20 cellular contexts compared by ENCODE assay signal in the genomic region with DNA sequence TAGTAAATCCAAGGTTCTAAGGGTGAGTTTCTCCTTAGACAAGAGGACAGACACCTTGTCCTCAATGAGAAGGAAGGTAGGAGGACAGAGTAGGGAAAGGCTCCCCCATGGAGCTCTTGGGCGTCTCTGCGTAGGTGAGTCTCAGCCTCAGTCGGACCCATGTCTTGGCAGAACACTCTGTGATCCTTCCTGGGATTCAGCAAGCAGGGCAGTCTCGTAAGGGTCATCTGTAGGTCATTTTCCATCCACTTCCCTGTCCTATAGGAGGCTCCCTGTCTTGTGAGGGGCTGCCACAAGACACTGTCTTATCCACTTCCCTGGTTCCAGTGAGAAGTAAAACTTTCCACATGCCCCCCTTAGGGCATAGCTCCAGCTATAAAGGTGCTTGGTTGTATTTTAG.
"Had no signal": no experiment of that assay in that cellular context is flagged by ENCODE, and none has a peak within 500 bp of the region (broad histone marks: within the 10 kb centered on the region; RNA-seq: fewer than 3 reads in every experiment).

No MANE protein-coding gene starts in this region.

- H3K36me3 ChIP-seq: adrenal gland, SJSA1 had no signal

- H3K27me3 ChIP-seq: SJSA1 had no signal

- H3K9me3 ChIP-seq: adrenal gland, SJSA1 had no signal

- ATAC-seq: activated CD4-positive, CD25-positive, alpha-beta regulatory T cell treated with anti-CD3 and anti-CD28 coated beads, Interleukin-2, amount 50 U/mL, for 24 hours; activated CD8-positive, alpha-beta T cell treated with anti-CD3 and anti-CD28 coated beads for 36 hours; SK-N-SH treated with all-trans-retinoic acid at 6 μM for 48 hours had no signal

- H3K4me1 ChIP-seq: SJSA1 had no signal

- H3K4me3 ChIP-seq: adrenal gland, SJSA1 had no signal

- DNase-seq: activated CD4-positive, alpha-beta T cell treated with anti-CD3 and anti-CD28 coated beads for 4 hours; activated CD8-positive, alpha-beta memory T cell treated with anti-CD3 and anti-CD28 coated beads, Interleukin-2, amount 50 U/mL, for 48 hours; activated CD8-positive, alpha-beta T cell treated with anti-CD3 and anti-CD28 coated beads for 36 hours; activated naive CD4-positive, alpha-beta T cell treated with anti-CD3 and anti-CD28 coated beads, Interleukin-2, amount 50 U/mL, for 16 hours; activated naive CD8-positive, alpha-beta T cell treated with anti-CD3 and anti-CD28 coated beads, Interleukin-2, amount 10 ng/mL, durations not matched to agents 7 days and 5 days; activated T-cell treated with anti-CD3 and anti-CD28 coated beads, Interleukin-2, amount 50 U/mL, for 1 hour; anterior cingulate cortex; Karpas-422; MM.1S; NCI-H1105; NCI-H1436; NCI-H1694 treated with DMSO at 0.1 percent for 48 hours; NCI-H2029 treated with DMSO at 0.1 percent for 48 hours; NCI-H510A treated with DMSO at 0.1 percent for 48 hours; NCI-H69; SHP77 had no signal

- H3K27ac ChIP-seq: adrenal gland, SJSA1 had no signal
